Comparison of ENCODE assay signal across 1 cellular context in the genomic region with DNA sequence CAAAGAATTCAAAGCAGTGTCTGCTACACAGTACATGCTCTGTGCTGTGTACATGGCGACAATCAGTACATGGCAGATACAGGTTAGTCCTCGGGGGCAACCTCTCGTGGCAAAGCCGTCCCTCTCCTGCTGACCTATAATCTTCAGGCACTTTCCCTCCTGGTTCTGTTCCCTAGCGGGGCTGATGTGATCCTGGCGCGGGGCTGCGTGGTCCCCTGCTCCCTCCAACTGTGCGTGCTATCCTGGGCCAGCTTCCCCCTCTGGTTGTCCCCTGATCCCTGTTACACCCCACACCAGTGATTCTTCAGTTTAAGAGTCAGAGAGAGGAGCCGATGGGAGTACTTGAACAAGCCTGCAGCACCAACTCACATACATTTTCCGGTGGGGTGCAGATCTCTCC.
A peak's percentile ranks its signal among the peaks of the same experiment; 100 is the strongest.
TF ChIP-seq lines count a peak whose summit lies in the region.

No MANE protein-coding gene starts in this region.

TF ChIP-seq in K562, 482 proteins besides CTCF, POLR2A, EP300 and RAD21:
- TF ChIP-seq NCOA6 (IDR thresholded peaks at IDR 0.05) (no peak), HOXB6 (CRISPR knock-in tag; IDR thresholded peaks at IDR 0.05; ENCODE audit: borderline replicate concordance) (no peak), HSF4 (CRISPR knock-in tag; IDR thresholded peaks at IDR 0.05; ENCODE audit: borderline replicate concordance) (no peak), EWSR1 (IDR thresholded peaks at IDR 0.05; ENCODE audit: borderline replicate concordance, low read depth, partially characterized antibody) (no peak), MYC (IDR thresholded peaks at IDR 0.05; ENCODE audit: low read depth, low read length) (no peak), MYC (CRISPR knock-in tag; IDR thresholded peaks at IDR 0.05; ENCODE audit: borderline replicate concordance, low read depth) (no peak), ZNF644 (tag; IDR thresholded peaks at IDR 0.05; ENCODE audit: low read depth) (no peak), BACH1 (tag; IDR thresholded peaks at IDR 0.05) (no peak)
- TF ChIP-seq, protein P1, sequence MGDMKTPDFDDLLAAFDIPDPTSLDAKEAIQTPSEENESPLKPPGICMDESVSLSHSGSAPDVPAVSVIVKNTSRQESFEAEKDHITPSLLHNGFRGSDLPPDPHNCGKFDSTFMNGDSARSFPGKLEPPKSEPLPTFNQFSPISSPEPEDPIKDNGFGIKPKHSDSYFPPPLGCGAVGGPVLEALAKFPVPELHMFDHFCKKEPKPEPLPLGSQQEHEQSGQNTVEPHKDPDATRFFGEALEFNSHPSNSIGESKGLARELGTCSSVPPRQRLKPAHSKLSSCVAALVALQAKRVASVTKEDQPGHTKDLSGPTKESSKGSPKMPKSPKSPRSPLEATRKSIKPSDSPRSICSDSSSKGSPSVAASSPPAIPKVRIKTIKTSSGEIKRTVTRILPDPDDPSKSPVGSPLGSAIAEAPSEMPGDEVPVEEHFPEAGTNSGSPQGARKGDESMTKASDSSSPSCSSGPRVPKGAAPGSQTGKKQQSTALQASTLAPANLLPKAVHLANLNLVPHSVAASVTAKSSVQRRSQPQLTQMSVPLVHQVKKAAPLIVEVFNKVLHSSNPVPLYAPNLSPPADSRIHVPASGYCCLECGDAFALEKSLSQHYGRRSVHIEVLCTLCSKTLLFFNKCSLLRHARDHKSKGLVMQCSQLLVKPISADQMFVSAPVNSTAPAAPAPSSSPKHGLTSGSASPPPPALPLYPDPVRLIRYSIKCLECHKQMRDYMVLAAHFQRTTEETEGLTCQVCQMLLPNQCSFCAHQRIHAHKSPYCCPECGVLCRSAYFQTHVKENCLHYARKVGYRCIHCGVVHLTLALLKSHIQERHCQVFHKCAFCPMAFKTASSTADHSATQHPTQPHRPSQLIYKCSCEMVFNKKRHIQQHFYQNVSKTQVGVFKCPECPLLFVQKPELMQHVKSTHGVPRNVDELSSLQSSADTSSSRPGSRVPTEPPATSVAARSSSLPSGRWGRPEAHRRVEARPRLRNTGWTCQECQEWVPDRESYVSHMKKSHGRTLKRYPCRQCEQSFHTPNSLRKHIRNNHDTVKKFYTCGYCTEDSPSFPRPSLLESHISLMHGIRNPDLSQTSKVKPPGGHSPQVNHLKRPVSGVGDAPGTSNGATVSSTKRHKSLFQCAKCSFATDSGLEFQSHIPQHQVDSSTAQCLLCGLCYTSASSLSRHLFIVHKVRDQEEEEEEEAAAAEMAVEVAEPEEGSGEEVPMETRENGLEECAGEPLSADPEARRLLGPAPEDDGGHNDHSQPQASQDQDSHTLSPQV (IDR thresholded peaks at IDR 0.05): peak; percentile 49
